1 cellular context compared by ENCODE assay signal in the genomic region with DNA sequence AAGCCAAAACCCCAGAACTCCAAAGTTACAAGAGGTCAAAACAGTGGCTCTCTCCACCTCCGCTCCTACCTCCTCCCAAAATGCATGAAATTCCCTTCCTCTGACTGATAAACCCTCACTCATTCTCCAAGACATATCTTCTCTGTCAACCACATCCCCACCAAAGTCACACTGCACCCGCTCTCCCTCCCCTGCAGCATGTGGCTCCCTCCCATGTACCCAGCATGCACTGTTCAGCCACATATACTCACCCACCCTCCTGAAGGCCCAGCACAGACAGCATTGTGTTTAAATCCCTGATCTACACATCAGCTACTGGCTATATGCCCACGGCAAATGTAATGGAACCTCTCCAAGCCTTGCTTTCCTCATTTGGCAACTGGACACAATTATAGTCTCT.
TF ChIP-seq lines count a peak whose summit lies in the region.

No MANE protein-coding gene starts in this region.

TF ChIP-seq in SK-N-SH treated with all-trans-retinoic acid at 6 μM for 48 hours, 23 proteins besides CTCF, POLR2A, EP300 and RAD21 (continued from another document):
- TF ChIP-seq, protein P1, sequence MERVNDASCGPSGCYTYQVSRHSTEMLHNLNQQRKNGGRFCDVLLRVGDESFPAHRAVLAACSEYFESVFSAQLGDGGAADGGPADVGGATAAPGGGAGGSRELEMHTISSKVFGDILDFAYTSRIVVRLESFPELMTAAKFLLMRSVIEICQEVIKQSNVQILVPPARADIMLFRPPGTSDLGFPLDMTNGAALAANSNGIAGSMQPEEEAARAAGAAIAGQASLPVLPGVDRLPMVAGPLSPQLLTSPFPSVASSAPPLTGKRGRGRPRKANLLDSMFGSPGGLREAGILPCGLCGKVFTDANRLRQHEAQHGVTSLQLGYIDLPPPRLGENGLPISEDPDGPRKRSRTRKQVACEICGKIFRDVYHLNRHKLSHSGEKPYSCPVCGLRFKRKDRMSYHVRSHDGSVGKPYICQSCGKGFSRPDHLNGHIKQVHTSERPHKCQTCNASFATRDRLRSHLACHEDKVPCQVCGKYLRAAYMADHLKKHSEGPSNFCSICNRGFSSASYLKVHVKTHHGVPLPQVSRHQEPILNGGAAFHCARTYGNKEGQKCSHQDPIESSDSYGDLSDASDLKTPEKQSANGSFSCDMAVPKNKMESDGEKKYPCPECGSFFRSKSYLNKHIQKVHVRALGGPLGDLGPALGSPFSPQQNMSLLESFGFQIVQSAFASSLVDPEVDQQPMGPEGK (CRISPR knock-in tag; IDR thresholded peaks at IDR 0.05; ENCODE audit: borderline replicate concordance), result no peak
- TF ChIP-seq OSR1 (CRISPR knock-in tag; IDR thresholded peaks at IDR 0.05), result no peak
- no peak for TF ChIP-seq ZNF8 (CRISPR knock-in tag; IDR thresholded peaks at IDR 0.05)
- TF ChIP-seq ZC3H10 (CRISPR knock-in tag; IDR thresholded peaks at IDR 0.05), result no peak
